Comparison of ENCODE assay signal across 25 cellular contexts in the genomic region with DNA sequence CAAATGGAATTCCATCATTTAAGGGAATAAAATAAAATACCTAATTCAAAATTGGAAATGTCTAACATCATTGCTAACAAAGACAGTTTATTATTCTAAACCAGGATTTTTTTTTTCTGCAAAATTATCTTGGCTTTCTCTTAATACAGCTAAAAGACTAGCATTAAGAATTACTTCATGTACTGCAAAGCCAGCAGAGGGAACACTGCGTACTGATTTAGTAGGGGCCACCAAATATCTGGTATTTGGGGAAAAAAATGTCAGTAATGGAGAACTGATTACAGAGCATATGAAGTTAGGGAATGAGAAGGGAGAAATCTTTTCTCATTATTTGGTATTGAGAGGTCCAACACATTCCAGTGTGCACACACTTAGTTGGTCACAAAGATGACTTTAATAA. TPM values are rescaled to one million over a fixed set of nuclear protein-coding genes. Genes with fewer than 3 reads are reported as not detected.
A peak's percentile ranks its signal among the peaks of the same experiment; 100 is the strongest.
DNase-seq lines count a peak whose midpoint lies in the region; ATAC-seq and TF ChIP-seq lines count a peak whose summit lies in the region.
"Had no signal": no experiment of that assay in that cellular context is flagged by ENCODE, and none has a peak within 500 bp of the region (broad histone marks: within the 10 kb centered on the region; RNA-seq: fewer than 3 reads in every experiment).

No MANE protein-coding gene starts in this region.

- no peaks in the 10 kb centered on the region for H3K9me2 ChIP-seq in Loucy (replicated peaks; ENCODE audit: low read depth, low read length)
- H3K9me2 ChIP-seq in neural cell (ENCODE audit: insufficient read depth, low read length): no peaks in the 10 kb centered on the region

- H3K79me2 ChIP-seq in Loucy (ENCODE audit: insufficient read depth, low read length): peaks cover 48% of the 10 kb centered on the region
- peaks cover 37% of the 10 kb centered on the region for H3K79me2 ChIP-seq in neural cell (replicated peaks; ENCODE audit: insufficient read depth, low read length)

- peaks cover 13% of the 10 kb centered on the region for H3K36me3 Mint-ChIP-seq in CD4-positive, alpha-beta T cell (ENCODE audit: low read depth)
- H3K36me3 Mint-ChIP-seq in endothelial cell (ENCODE audit: low read depth, unreplicated experiment): no peaks in the 10 kb centered on the region
- H3K36me3 Mint-ChIP-seq: naive thymus-derived CD8-positive, alpha-beta T cell had no signal

- no peak for DNase-seq in CD4-positive, alpha-beta T cell
- DNase-seq in cardiac fibroblast (ENCODE audit: low read depth in 2 of 2) (peak in 1 of 2 donors; percentile 42), endothelial cell (ENCODE audit: low spot score) (no peak)
- DNase-seq in activated naive CD4-positive, alpha-beta T cell treated with anti-CD3 and anti-CD28 coated beads, Interleukin-2, amount 50 U/mL, for 16 hours: no peak
- DNase-seq: activated CD4-positive, alpha-beta T cell treated with anti-CD3 and anti-CD28 coated beads for 1 hour; activated CD8-positive, alpha-beta memory T cell treated with anti-CD3 and anti-CD28 coated beads for 24 hours; activated naive CD4-positive, alpha-beta T cell; activated T-cell treated with anti-CD3 and anti-CD28 coated beads, Interleukin-2, amount 50 U/mL, for 1 hour; central memory CD4-positive, alpha-beta T cell; heart left ventricle; midbrain; MM.1S; naive thymus-derived CD8-positive, alpha-beta T cell; NCI-H1417 treated with DMSO at 0.1 percent for 48 hours; NK-92 treated with Interleukin-12 subunit alpha and Interleukin-12 subunit beta, amount 100 ng/mL, for 24 hours; Peyer's patch; SIG-M5; sigmoid colon; stimulated activated naive CD8-positive, alpha-beta T cell treated with anti-CD3 and anti-CD28 coated beads, Interleukin-15, Interleukin-2, amounts not matched to agents 100 U/mL and 50 U/mL, for 24 hours had no signal

- H3K9me3 Mint-ChIP-seq in CD4-positive, alpha-beta T cell: no peaks in the 10 kb centered on the region
- no peaks in the 10 kb centered on the region for H3K9me3 Mint-ChIP-seq in endothelial cell (ENCODE audit: unreplicated experiment)

- H3K4me3 Mint-ChIP-seq in CD4-positive, alpha-beta T cell: peak overlapping the region; percentile 96
- H3K4me3 Mint-ChIP-seq in endothelial cell (ENCODE audit: unreplicated experiment): no peak overlapping the region

- ATAC-seq in CD4-positive, alpha-beta T cell (ENCODE audit: poor library complexity): no peak
- no peak for ATAC-seq in GM19395 (IDR thresholded peaks at IDR 0.05; ENCODE audit: unreplicated experiment)
- ATAC-seq: heart left ventricle; K562; left lobe of liver; naive thymus-derived CD8-positive, alpha-beta T cell; stimulated activated naive CD8-positive, alpha-beta T cell treated with anti-CD3 and anti-CD28 coated beads, Interleukin-15, Interleukin-2, amounts not matched to agents 100 U/mL and 50 U/mL, for 24 hours had no signal

- POLR2A ChIA-PET in CD4-positive, alpha-beta T cell (lab: Charles Lee): interaction anchor here (0.9 kb wide), 1 partner anchor 1026 kb away, joined by 5 read pairs; no protein-coding TSS in a partner anchor

- H2AFZ ChIP-seq in Loucy (ENCODE audit: low read length) (no peak overlapping the region), neural cell (ENCODE audit: low read depth, low read length) (no peak overlapping the region)

- no peak overlapping the region for H3K27ac ChIP-seq in CD4-positive, alpha-beta T cell (ENCODE audit: low read depth, low read length)
- peak overlapping the region; percentile 100 for H3K27ac ChIP-seq in neural cell (ENCODE audit: low read length)
- H3K27ac ChIP-seq: heart left ventricle, Peyer's patch, sigmoid colon, thoracic aorta had no signal

- no peak for TF ChIP-seq CTCF in CD4-positive, alpha-beta T cell (IDR thresholded peaks at IDR 0.05)
- TF ChIP-seq CTCF in Loucy (conservative IDR thresholded peaks at IDR 0.05; ENCODE audit: low read length) (peak; percentile 60), cardiac fibroblast (IDR thresholded peaks at IDR 0.05; ENCODE audit: low read depth, low read length) (peak; percentile 3), neural cell (IDR thresholded peaks at IDR 0.05; ENCODE audit: poor library complexity, severe bottlenecking) (peak; percentile 39), endothelial cell (IDR thresholded peaks at IDR 0.05; ENCODE audit: unreplicated experiment) (no peak)

- H3K27me3 Mint-ChIP-seq in CD4-positive, alpha-beta T cell: peaks cover 52% of the 10 kb centered on the region
- H3K27me3 Mint-ChIP-seq in endothelial cell (ENCODE audit: unreplicated experiment): peaks cover 4% of the 10 kb centered on the region

- H3K4me1 ChIP-seq in Loucy (ENCODE audit: insufficient read depth, low read length, poor library complexity, severe bottlenecking): peaks cover 19% of the 10 kb centered on the region

- H3K4me1 Mint-ChIP-seq in CD4-positive, alpha-beta T cell (ENCODE audit: low read depth): peaks cover 13% of the 10 kb centered on the region
- peaks cover 11% of the 10 kb centered on the region for H3K4me1 Mint-ChIP-seq in endothelial cell (ENCODE audit: unreplicated experiment)

- H3K4me3 ChIP-seq in Loucy (ENCODE audit: low read length, poor library complexity, severe bottlenecking) (no peak overlapping the region), cardiac fibroblast (replicated peaks in 1 of 2; ENCODE audit: low read depth in 2 of 2, low read length in 2 of 2) (no peak overlapping the region), neural cell (ENCODE audit: low read length) (peak overlapping the region; percentile 77)
- H3K4me3 ChIP-seq: heart left ventricle, K562, Peyer's patch, sigmoid colon, thoracic aorta had no signal

- peaks cover 42% of the 10 kb centered on the region for H3K27me3 ChIP-seq in CD4-positive, alpha-beta T cell (ENCODE audit: control insufficient read depth, insufficient read depth, low read length)
- H3K27me3 ChIP-seq in Loucy (ENCODE audit: insufficient read depth, low read length, poor library complexity, severe bottlenecking) (peaks cover 14% of the 10 kb centered on the region), neural cell (ENCODE audit: insufficient read depth, low read depth, low read length) (no peaks in the 10 kb centered on the region)
- H3K27me3 ChIP-seq: heart left ventricle, Peyer's patch, sigmoid colon had no signal

- no peak overlapping the region for H3K9ac ChIP-seq in Loucy (ENCODE audit: low read depth, low read length, poor library complexity, severe bottlenecking)
- H3K9ac ChIP-seq in neural cell (ENCODE audit: low read length): peak overlapping the region; percentile 100

- no peaks in the 10 kb centered on the region for H3F3A ChIP-seq in Loucy (ENCODE audit: low read depth)
- peaks cover 14% of the 10 kb centered on the region for H3F3A ChIP-seq in neural cell (ENCODE audit: insufficient read depth, low read length, poor library complexity, severe bottlenecking)

- peaks cover 19% of the 10 kb centered on the region for H4K20me1 ChIP-seq in Loucy (ENCODE audit: insufficient read depth, low read length, poor library complexity, severe bottlenecking)
- peaks cover 13% of the 10 kb centered on the region for H4K20me1 ChIP-seq in neural cell (ENCODE audit: insufficient read depth)

- intact Hi-C loops in CD4-positive, alpha-beta T cell (cut with DNase I, micrococcal nuclease): loop anchor here (5.0 to 10.0 kb wide), 3 partner anchors 334 to 1498 kb away; no protein-coding TSS in a partner anchor

- H3K9me3 ChIP-seq in CD4-positive, alpha-beta T cell (ENCODE audit: control insufficient read depth, low read length): no peaks in the 10 kb centered on the region
- H3K9me3 ChIP-seq in Loucy (ENCODE audit: insufficient read depth, low read depth, low read length) (no peaks in the 10 kb centered on the region), neural cell (ENCODE audit: low read length) (no peaks in the 10 kb centered on the region)
- H3K9me3 ChIP-seq: heart left ventricle, Peyer's patch, sigmoid colon, thoracic aorta had no signal

- no peak overlapping the region for H3K27ac Mint-ChIP-seq in CD4-positive, alpha-beta T cell
- H3K27ac Mint-ChIP-seq in endothelial cell (ENCODE audit: unreplicated experiment): no peak overlapping the region
- H3K27ac Mint-ChIP-seq: naive thymus-derived CD8-positive, alpha-beta T cell had no signal

- TF ChIP-seq RAD21 in neural cell (conservative IDR thresholded peaks at IDR 0.05): peak; percentile 31

- no peaks in the 10 kb centered on the region for H3K36me3 ChIP-seq in Loucy (ENCODE audit: insufficient read depth, low read length)
- H3K36me3 ChIP-seq in neural cell (ENCODE audit: insufficient read depth, low read length): no peaks in the 10 kb centered on the region
- H3K36me3 ChIP-seq: heart left ventricle, Peyer's patch, sigmoid colon, thoracic aorta had no signal

- CTCF ChIA-PET in CD4-positive, alpha-beta T cell (lab: Charles Lee): no interaction called here

- TF ChIP-seq EP300 in neural cell (conservative IDR thresholded peaks at IDR 0.05; ENCODE audit: poor library complexity, severe bottlenecking): no peak

- H3K4me2 ChIP-seq in Loucy (ENCODE audit: low read depth, low read length, poor library complexity, severe bottlenecking) (peak overlapping the region; percentile 78), neural cell (ENCODE audit: low read length) (peak overlapping the region; percentile 6)

TF ChIP-seq in neural cell, 6 proteins besides CTCF, POLR2A, EP300 and RAD21 (continues in another document):
- TF ChIP-seq EZH2 (IDR thresholded peaks at IDR 0.05; ENCODE audit: borderline replicate concordance, insufficient read depth, low read length, poor library complexity, severe bottlenecking): no peak
- TF ChIP-seq TAF1 (IDR thresholded peaks at IDR 0.05; ENCODE audit: low read depth): no peak
- no peak for TF ChIP-seq SMC3 (conservative IDR thresholded peaks at IDR 0.05; ENCODE audit: poor library complexity)
- TF ChIP-seq POLR2AphosphoS5 (IDR thresholded peaks at IDR 0.05): no peak
- no peak for TF ChIP-seq MXI1 (conservative IDR thresholded peaks at IDR 0.05; ENCODE audit: poor library complexity, severe bottlenecking)

RNA-seq across cellular contexts. Expression of gene SOX4, which starts 3.2 kb away (rescaled TPM):
- total RNA-seq in CD4-positive, alpha-beta T cell: 10 to 100 TPM; 22.1 to 22.6 TPM
- polyA plus RNA-seq in neural cell: 371 and 394 TPM in 2 replicates
- 742 and 770 TPM in 2 replicates for polyA minus RNA-seq in neural cell
- 132 TPM for total RNA-seq in endothelial cell (ENCODE audit: unreplicated experiment)

Comparison
In these comparisons a context has a peak if more than half of its experiments do, and no peak if none do; other contexts are left out.
1. CTCF ChIP-seq: peak in Loucy (single experiment), cardiac fibroblast (single experiment) and neural cell (single experiment); none in CD4-positive, alpha-beta T cell (single experiment) and endothelial cell (single experiment).